In the genomic region with DNA sequence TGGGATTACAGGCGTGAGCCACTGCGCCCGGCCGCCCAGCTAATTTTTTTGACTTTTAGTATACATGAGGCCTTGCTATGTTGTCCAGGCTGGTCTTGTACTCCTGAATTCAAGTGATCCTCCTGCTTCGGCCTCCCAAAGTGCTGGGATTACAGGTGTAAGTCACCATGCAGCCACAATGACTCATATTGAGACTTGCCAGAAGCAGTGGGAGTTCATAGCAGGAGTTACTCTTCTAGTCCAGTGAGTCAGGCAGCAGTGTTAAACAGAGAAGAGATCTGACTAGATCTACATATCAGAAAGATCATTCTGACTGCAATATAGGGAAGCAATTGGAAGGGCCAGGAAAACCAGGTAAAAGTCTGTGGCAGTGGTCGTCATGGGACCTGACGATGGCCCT, we compare ENCODE assay signal across 1 cellular context.
TF ChIP-seq lines count a peak whose summit lies in the region.

No MANE protein-coding gene starts in this region.

TF ChIP-seq in K562, 482 proteins besides CTCF, POLR2A, EP300 and RAD21 (continued from another document):
- TF ChIP-seq, protein P1, sequence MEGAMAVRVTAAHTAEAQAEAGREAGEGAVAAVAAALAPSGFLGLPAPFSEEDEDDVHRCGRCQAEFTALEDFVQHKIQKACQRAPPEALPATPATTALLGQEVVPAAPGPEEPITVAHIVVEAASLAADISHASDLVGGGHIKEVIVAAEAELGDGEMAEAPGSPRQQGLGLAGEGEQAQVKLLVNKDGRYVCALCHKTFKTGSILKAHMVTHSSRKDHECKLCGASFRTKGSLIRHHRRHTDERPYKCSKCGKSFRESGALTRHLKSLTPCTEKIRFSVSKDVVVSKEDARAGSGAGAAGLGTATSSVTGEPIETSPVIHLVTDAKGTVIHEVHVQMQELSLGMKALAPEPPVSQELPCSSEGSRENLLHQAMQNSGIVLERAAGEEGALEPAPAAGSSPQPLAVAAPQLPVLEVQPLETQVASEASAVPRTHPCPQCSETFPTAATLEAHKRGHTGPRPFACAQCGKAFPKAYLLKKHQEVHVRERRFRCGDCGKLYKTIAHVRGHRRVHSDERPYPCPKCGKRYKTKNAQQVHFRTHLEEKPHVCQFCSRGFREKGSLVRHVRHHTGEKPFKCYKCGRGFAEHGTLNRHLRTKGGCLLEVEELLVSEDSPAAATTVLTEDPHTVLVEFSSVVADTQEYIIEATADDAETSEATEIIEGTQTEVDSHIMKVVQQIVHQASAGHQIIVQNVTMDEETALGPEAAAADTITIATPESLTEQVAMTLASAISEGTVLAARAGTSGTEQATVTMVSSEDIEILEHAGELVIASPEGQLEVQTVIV (CRISPR knock-in tag; IDR thresholded peaks at IDR 0.05; ENCODE audit: borderline replicate concordance) = no peak
- TF ChIP-seq FOS (IDR thresholded peaks at IDR 0.05; ENCODE audit: extremely low read depth, insufficient read length) = peak; percentile 31
- peak; percentile 53; the same call in 1 of the 2 replicates for TF ChIP-seq SMARCE1 (IDR thresholded peaks at IDR 0.05)
- peak; percentile 54; the same call in 1 of the 2 replicates for TF ChIP-seq SMARCA4 (IDR thresholded peaks at IDR 0.05)
- TF ChIP-seq ARID1B (IDR thresholded peaks at IDR 0.05) = peak; percentile 64
- TF ChIP-seq KDM1A (IDR thresholded peaks at IDR 0.05) = 0 out of 4 replicates have a peak, but pooled peaks of 1 of the 2 experiments have one; percentile 17
- 0 out of 2 replicates have a peak, but pooled peaks have one; percentile 25 for TF ChIP-seq ZNF121 (CRISPR knock-in tag; conservative IDR thresholded peaks at IDR 0.05)
- TF ChIP-seq, protein P2, sequence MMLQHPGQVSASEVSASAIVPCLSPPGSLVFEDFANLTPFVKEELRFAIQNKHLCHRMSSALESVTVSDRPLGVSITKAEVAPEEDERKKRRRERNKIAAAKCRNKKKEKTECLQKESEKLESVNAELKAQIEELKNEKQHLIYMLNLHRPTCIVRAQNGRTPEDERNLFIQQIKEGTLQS (IDR thresholded peaks at IDR 0.05) = peak; percentile 88
- TF ChIP-seq, protein P2 (CRISPR knock-in tag; conservative IDR thresholded peaks at IDR 0.05) = no peak
- no peak for TF ChIP-seq CREB3L1 (IDR thresholded peaks at IDR 0.05; ENCODE audit: borderline replicate concordance, low read depth)
- TF ChIP-seq JUND (IDR thresholded peaks at IDR 0.05; ENCODE audit: borderline replicate concordance, low read depth, low read length) = peak; percentile 73
- TF ChIP-seq JUND (tag; IDR thresholded peaks at IDR 0.05; ENCODE audit: borderline replicate concordance, low read depth, low read length) = peak; percentile 51; the same call in 1 of the 3 replicates
- TF ChIP-seq CHD1 (IDR thresholded peaks at IDR 0.05; ENCODE audit: low read length) = no peak
